1 cellular context compared by ENCODE assay signal in the genomic region with DNA sequence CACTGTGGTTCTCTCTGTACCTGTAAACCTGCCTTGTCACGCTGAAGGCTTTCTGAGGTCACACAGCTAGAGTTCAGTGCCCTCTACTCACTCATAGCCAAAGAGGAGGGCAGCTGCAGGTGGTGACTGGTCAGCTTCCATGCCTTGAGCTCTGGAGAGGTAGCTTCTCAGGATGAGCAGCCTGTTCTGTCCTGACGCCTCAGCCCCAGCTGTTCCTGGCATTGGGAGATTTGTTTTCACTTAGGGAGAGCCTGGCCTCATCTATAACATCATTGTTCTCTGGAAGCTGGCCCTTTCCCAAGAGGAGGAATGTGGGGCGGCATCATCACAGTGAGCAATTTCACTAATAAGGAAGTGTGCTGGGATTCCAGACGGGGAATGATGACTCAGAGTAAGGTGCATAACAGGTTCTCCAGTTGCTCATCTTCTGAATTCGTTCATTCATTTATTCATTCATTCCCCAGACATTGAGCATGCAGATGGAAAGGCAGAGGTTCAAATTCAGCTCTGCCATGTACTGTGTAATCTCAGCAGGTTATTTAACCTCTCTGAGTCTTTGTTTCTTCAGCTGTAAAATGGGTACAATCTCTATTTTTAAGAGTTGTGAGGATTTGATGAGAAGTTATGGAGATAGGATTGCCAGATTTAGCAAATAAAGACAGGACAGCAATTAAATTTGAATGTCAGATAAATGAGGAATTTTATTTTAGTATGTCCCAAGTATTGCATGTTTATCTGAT.
TF ChIP-seq lines count a peak whose summit lies in the region.

No MANE protein-coding gene starts in this region.

TF ChIP-seq in HepG2, 621 proteins besides CTCF, POLR2A, EP300 and RAD21 (continued from another document and continues in another):
- no peak for TF ChIP-seq KIAA2018 (CRISPR knock-in tag; IDR thresholded peaks at IDR 0.05; ENCODE audit: borderline replicate concordance)
- TF ChIP-seq NFE2L2 (IDR thresholded peaks at IDR 0.05; ENCODE audit: low read length) = peak; percentile 28; the same call in 1 of the 2 replicates
- peak; percentile 17; the same call in 1 of the 2 replicates for TF ChIP-seq NKX3-1 (CRISPR knock-in tag; IDR thresholded peaks at IDR 0.05)
- TF ChIP-seq, protein P1, sequence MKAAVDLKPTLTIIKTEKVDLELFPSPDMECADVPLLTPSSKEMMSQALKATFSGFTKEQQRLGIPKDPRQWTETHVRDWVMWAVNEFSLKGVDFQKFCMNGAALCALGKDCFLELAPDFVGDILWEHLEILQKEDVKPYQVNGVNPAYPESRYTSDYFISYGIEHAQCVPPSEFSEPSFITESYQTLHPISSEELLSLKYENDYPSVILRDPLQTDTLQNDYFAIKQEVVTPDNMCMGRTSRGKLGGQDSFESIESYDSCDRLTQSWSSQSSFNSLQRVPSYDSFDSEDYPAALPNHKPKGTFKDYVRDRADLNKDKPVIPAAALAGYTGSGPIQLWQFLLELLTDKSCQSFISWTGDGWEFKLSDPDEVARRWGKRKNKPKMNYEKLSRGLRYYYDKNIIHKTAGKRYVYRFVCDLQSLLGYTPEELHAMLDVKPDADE (CRISPR knock-in tag; IDR thresholded peaks at IDR 0.05) = no peak
- peak; percentile 24; the same call in 1 of the 2 replicates for TF ChIP-seq ZNF614 (CRISPR knock-in tag; IDR thresholded peaks at IDR 0.05; ENCODE audit: borderline replicate concordance)
- TF ChIP-seq REL (CRISPR knock-in tag; conservative IDR thresholded peaks at IDR 0.05) = no peak
- no peak for TF ChIP-seq FOXA1 (IDR thresholded peaks at IDR 0.05)
- no peak for TF ChIP-seq FOXA1 (CRISPR knock-in tag; IDR thresholded peaks at IDR 0.05)
- no peak for TF ChIP-seq ZBTB7A (CRISPR knock-in tag; IDR thresholded peaks at IDR 0.05)
- peak; percentile 44; the same call in 1 of the 2 replicates for TF ChIP-seq SIN3A (IDR thresholded peaks at IDR 0.05; ENCODE audit: borderline replicate concordance, low read depth, low read length)
- TF ChIP-seq HNF4A (CRISPR knock-in tag; IDR thresholded peaks at IDR 0.05) = peak; percentile 25; the same call in 1 of the 2 replicates
- TF ChIP-seq ELF3 (CRISPR knock-in tag; IDR thresholded peaks at IDR 0.05) = peak; percentile 96
- no peak for TF ChIP-seq TBL1XR1 (IDR thresholded peaks at IDR 0.05; ENCODE audit: borderline replicate concordance, low read length, partially characterized antibody)
- TF ChIP-seq ZNF337 (CRISPR knock-in tag; IDR thresholded peaks at IDR 0.05; ENCODE audit: borderline replicate concordance, low read depth) = no peak
- TF ChIP-seq PHF21A (CRISPR knock-in tag; IDR thresholded peaks at IDR 0.05) = peak; percentile 36; the same call in 1 of the 2 replicates
- peak; percentile 60 for TF ChIP-seq MED1 (CRISPR knock-in tag; IDR thresholded peaks at IDR 0.05)
- 0 out of 4 replicates have a peak, but pooled peaks of 1 of the 2 experiments have one; percentile 4 for TF ChIP-seq MAFK (conservative IDR thresholded peaks at IDR 0.05 in 1 of 2, IDR thresholded peaks at IDR 0.05 in 1 of 2; ENCODE audit: low read length in 2 of 2)
- TF ChIP-seq SKI (IDR thresholded peaks at IDR 0.05; ENCODE audit: partially characterized antibody) = peak; percentile 17
- TF ChIP-seq RCOR2 (CRISPR knock-in tag; IDR thresholded peaks at IDR 0.05) = peak; percentile 84; the same call in 1 of the 2 replicates
- no peak for TF ChIP-seq GFI1 (CRISPR knock-in tag; IDR thresholded peaks at IDR 0.05; ENCODE audit: borderline replicate concordance)
- peak; percentile 74 for TF ChIP-seq CREB1 (IDR thresholded peaks at IDR 0.05)
- peak; percentile 18; the same call in 1 of the 2 replicates for TF ChIP-seq CREB1 (CRISPR knock-in tag; IDR thresholded peaks at IDR 0.05)
- TF ChIP-seq, protein P2, sequence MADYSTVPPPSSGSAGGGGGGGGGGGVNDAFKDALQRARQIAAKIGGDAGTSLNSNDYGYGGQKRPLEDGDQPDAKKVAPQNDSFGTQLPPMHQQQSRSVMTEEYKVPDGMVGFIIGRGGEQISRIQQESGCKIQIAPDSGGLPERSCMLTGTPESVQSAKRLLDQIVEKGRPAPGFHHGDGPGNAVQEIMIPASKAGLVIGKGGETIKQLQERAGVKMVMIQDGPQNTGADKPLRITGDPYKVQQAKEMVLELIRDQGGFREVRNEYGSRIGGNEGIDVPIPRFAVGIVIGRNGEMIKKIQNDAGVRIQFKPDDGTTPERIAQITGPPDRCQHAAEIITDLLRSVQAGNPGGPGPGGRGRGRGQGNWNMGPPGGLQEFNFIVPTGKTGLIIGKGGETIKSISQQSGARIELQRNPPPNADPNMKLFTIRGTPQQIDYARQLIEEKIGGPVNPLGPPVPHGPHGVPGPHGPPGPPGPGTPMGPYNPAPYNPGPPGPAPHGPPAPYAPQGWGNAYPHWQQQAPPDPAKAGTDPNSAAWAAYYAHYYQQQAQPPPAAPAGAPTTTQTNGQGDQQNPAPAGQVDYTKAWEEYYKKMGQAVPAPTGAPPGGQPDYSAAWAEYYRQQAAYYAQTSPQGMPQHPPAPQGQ (CRISPR knock-in tag; IDR thresholded peaks at IDR 0.05; ENCODE audit: borderline replicate concordance) = no peak
- 0 out of 2 replicates have a peak, but pooled peaks have one; percentile 14 for TF ChIP-seq NR2F2 (IDR thresholded peaks at IDR 0.05; ENCODE audit: borderline replicate concordance, low read depth)
- no peak for TF ChIP-seq ZNF460 (CRISPR knock-in tag; IDR thresholded peaks at IDR 0.05; ENCODE audit: borderline replicate concordance)
- TF ChIP-seq NFIC (IDR thresholded peaks at IDR 0.05; ENCODE audit: low read length) = peak; percentile 26; the same call in 1 of the 2 replicates
- TF ChIP-seq MEIS1 (CRISPR knock-in tag; IDR thresholded peaks at IDR 0.05; ENCODE audit: borderline replicate concordance) = no peak
- TF ChIP-seq HDAC1 (CRISPR knock-in tag; IDR thresholded peaks at IDR 0.05) = 0 out of 2 replicates have a peak, but pooled peaks have one; percentile 34
- TF ChIP-seq RORA (CRISPR knock-in tag; IDR thresholded peaks at IDR 0.05) = no peak
- TF ChIP-seq, protein P3, sequence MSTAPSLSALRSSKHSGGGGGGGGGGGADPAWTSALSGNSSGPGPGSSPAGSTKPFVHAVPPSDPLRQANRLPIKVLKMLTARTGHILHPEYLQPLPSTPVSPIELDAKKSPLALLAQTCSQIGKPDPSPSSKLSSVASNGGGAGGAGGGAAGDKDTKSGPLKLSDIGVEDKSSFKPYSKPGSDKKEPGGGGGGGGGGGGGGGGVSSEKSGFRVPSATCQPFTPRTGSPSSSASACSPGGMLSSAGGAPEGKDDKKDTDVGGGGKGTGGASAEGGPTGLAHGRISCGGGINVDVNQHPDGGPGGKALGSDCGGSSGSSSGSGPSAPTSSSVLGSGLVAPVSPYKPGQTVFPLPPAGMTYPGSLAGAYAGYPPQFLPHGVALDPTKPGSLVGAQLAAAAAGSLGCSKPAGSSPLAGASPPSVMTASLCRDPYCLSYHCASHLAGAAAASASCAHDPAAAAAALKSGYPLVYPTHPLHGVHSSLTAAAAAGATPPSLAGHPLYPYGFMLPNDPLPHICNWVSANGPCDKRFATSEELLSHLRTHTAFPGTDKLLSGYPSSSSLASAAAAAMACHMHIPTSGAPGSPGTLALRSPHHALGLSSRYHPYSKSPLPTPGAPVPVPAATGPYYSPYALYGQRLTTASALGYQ (CRISPR knock-in tag; IDR thresholded peaks at IDR 0.05) = peak; percentile 33; the same call in 1 of the 2 replicates
- TF ChIP-seq SOX5 (CRISPR knock-in tag; IDR thresholded peaks at IDR 0.05; ENCODE audit: borderline replicate concordance) = peak; percentile 91
- 0 out of 2 replicates have a peak, but pooled peaks have one; percentile 37 for TF ChIP-seq HMG20B (CRISPR knock-in tag; conservative IDR thresholded peaks at IDR 0.05)
- TF ChIP-seq NCOR1 (IDR thresholded peaks at IDR 0.05; ENCODE audit: borderline replicate concordance, low read length) = peak; percentile 47; the same call in 1 of the 2 replicates
- TF ChIP-seq MXD4 (CRISPR knock-in tag; IDR thresholded peaks at IDR 0.05) = no peak
- TF ChIP-seq BHLHE40 (IDR thresholded peaks at IDR 0.05; ENCODE audit: low read length) = 0 out of 2 replicates have a peak, but pooled peaks have one; percentile 12
- TF ChIP-seq SALL1 (CRISPR knock-in tag; IDR thresholded peaks at IDR 0.05) = peak; percentile 63
- TF ChIP-seq, protein P4, sequence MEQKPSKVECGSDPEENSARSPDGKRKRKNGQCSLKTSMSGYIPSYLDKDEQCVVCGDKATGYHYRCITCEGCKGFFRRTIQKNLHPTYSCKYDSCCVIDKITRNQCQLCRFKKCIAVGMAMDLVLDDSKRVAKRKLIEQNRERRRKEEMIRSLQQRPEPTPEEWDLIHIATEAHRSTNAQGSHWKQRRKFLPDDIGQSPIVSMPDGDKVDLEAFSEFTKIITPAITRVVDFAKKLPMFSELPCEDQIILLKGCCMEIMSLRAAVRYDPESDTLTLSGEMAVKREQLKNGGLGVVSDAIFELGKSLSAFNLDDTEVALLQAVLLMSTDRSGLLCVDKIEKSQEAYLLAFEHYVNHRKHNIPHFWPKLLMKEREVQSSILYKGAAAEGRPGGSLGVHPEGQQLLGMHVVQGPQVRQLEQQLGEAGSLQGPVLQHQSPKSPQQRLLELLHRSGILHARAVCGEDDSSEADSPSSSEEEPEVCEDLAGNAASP (CRISPR knock-in tag; IDR thresholded peaks at IDR 0.05; ENCODE audit: borderline replicate concordance) = peak; percentile 42; the same call in 1 of the 2 replicates
- TF ChIP-seq MIER3 (CRISPR knock-in tag; IDR thresholded peaks at IDR 0.05; ENCODE audit: borderline replicate concordance) = 0 out of 2 replicates have a peak, but pooled peaks have one; percentile 33
- peak; percentile 91 for TF ChIP-seq ARID5B (CRISPR knock-in tag; IDR thresholded peaks at IDR 0.05)
- peak; percentile 68; the same call in 1 of the 2 replicates for TF ChIP-seq JUNB (CRISPR knock-in tag; IDR thresholded peaks at IDR 0.05; ENCODE audit: borderline replicate concordance)
- TF ChIP-seq FOXO1 (CRISPR knock-in tag; IDR thresholded peaks at IDR 0.05) = peak; percentile 56
